Comparison of ENCODE assay signal across 22 cellular contexts in genomic region chr7:69504733-69505132, GRCh38.
"Had no signal": no experiment of that assay in that cellular context is flagged by ENCODE, and none has a peak within 500 bp of the region (broad histone marks: within the 10 kb centered on the region; RNA-seq: fewer than 3 reads in every experiment).

No MANE protein-coding gene starts in this region.

- H3K4me1 Mint-ChIP-seq: memory B cell; naive B cell; stimulated activated memory B cell treated with anti-CD40 and anti-IgM and Interleukin-4, amounts not matched to agents 10 μg/mL and 1 μg/mL and 100 μg/mL, for 72 hours; stimulated activated naive CD8-positive, alpha-beta T cell treated with anti-CD3 and anti-CD28 coated beads, Interleukin-15, amount 100 ng/mL, for 72 hours had no signal

- H3K27me3 ChIP-seq: dorsolateral prefrontal cortex, heart left ventricle, neutrophil, spleen, testis, tibial nerve had no signal

- H3K27me3 Mint-ChIP-seq: memory B cell; naive B cell; stimulated activated memory B cell treated with anti-CD40 and anti-IgM and Interleukin-4, amounts not matched to agents 10 μg/mL and 1 μg/mL and 100 μg/mL, for 72 hours; stimulated activated naive CD8-positive, alpha-beta T cell treated with anti-CD3 and anti-CD28 coated beads, Interleukin-15, amount 100 ng/mL, for 72 hours had no signal

- H3K4me3 ChIP-seq: dorsolateral prefrontal cortex, heart left ventricle, left ventricle myocardium inferior, lower lobe of right lung, psoas muscle, spleen, testis, tibial nerve had no signal

- H3K27ac ChIP-seq: dorsolateral prefrontal cortex, heart left ventricle, left ventricle myocardium inferior, lower lobe of right lung, neutrophil, psoas muscle, spleen, testis, tibial nerve had no signal

- DNase-seq: cortex of kidney; dorsolateral prefrontal cortex; effector CD8-positive, alpha-beta T cell; heart left ventricle; hypothalamus; left cardiac atrium; left ventricle myocardium inferior; lower lobe of right lung; naive B cell; psoas muscle; retina; spleen; stimulated activated CD4-positive, alpha-beta T cell treated with anti-CD3 and anti-CD28 coated beads, Interleukin-15, amount 100 ng/mL, for 24 hours; stimulated activated CD4-positive, alpha-beta T cell treated with anti-CD3 and anti-CD28 coated beads, Interleukin-1b, Interleukin-23, amount 100 ng/mL, for 48 hours; stimulated activated CD4-positive, alpha-beta T cell treated with anti-CD3 and anti-CD28 coated beads, Interleukin-4, amount 100 ng/mL, for 24 hours; stimulated activated naive CD8-positive, alpha-beta T cell treated with anti-CD3 and anti-CD28 coated beads, Interleukin-15, amount 100 ng/mL, for 72 hours; testis had no signal

- H3K36me3 ChIP-seq: heart left ventricle, left ventricle myocardium inferior, lower lobe of right lung, neutrophil, spleen, tibial nerve had no signal

- H3K9me3 ChIP-seq: lower lobe of right lung, neutrophil, psoas muscle, testis had no signal

- H3K4me1 ChIP-seq: heart left ventricle, left ventricle myocardium inferior, lower lobe of right lung, psoas muscle, spleen, testis, tibial nerve had no signal

- H3K4me3 Mint-ChIP-seq: memory B cell; nephron; stimulated activated memory B cell treated with anti-CD40 and anti-IgM and Interleukin-4, amounts not matched to agents 10 μg/mL and 1 μg/mL and 100 μg/mL, for 72 hours; stimulated activated naive CD8-positive, alpha-beta T cell treated with anti-CD3 and anti-CD28 coated beads, Interleukin-15, amount 100 ng/mL, for 72 hours had no signal

- H3K27ac Mint-ChIP-seq: memory B cell; nephron; stimulated activated memory B cell treated with anti-CD40 and anti-IgM and Interleukin-4, amounts not matched to agents 10 μg/mL and 1 μg/mL and 100 μg/mL, for 72 hours; stimulated activated naive CD8-positive, alpha-beta T cell treated with anti-CD3 and anti-CD28 coated beads, Interleukin-15, amount 100 ng/mL, for 72 hours had no signal
